In the genomic region with DNA sequence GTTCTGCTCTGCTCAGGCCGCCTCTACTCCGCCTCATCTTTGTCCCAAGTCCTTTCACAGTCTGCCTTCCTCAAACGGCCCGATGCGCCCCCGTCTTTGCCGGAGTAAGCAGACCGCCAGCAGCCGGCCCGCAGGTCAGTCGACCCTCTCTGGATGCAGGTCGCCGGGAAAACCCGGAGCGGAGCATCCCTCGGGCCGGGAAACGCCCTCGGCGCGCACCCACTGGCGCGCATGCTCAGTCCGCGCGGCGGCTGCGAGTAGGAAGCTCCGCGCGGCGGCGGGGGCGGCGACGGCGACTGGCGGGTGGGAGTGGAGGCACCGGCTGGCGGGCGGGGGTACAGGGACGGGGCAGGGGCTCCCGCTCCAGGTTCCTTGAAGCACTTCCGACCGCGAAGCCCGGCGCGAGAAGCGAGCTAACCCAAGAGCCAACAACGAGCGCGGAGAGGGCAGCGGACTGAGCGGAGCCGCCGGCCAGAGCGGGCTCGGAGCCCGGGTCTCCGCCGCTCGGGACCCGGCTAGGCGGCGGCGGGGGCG, we compare ENCODE assay signal across 8 cellular contexts. TPM values are rescaled to one million over a fixed set of nuclear protein-coding genes. Genes with fewer than 3 reads are reported as not detected.
DNase-seq lines count a peak whose midpoint lies in the region; ATAC-seq and TF ChIP-seq lines count a peak whose summit lies in the region.

Gene LRRC1 (plus strand): TSS at position 286 of the 534 bp plus-strand sequence. CDS start 252 bp downstream, outside the sequence.

- peaks cover 10 to 26% of the 10 kb centered on the region in 2 donors for H3K4me1 ChIP-seq in left lung

- peak within 1 kb of the TSS; percentile 67 to 83 for H3K27ac ChIP-seq in left lung

- peak; percentile 81 for ATAC-seq in GM18907 (IDR thresholded peaks at IDR 0.05; ENCODE audit: unreplicated experiment)
- ATAC-seq in HG03135 (IDR thresholded peaks at IDR 0.05; ENCODE audit: unreplicated experiment) = peak; percentile 69
- peak; percentile 88 for ATAC-seq in left lung

- H3K27me3 ChIP-seq in left lung = peaks cover 0 to 29% of the 10 kb centered on the region in 2 donors

- H3K9me3 ChIP-seq in left lung = no peaks in the 10 kb centered on the region

- no peaks in the 10 kb centered on the region for H3K36me3 ChIP-seq in left lung

- H3K4me3 ChIP-seq in AG10803 (ENCODE audit: low read length) = peak within 1 kb of the TSS; percentile 89
- H3K4me3 ChIP-seq in left lung = peak within 1 kb of the TSS; percentile 77 to 82

- TF ChIP-seq CTCF in AG10803 (conservative IDR thresholded peaks at IDR 0.05; ENCODE audit: low read length) (no peak), left lung (IDR thresholded peaks at IDR 0.05) (no peak)

- DNase-seq in AG10803 (ENCODE audit: low read depth) = peak; percentile 84
- DNase-seq in NCI-H345 (lab: John Stamatoyannopoulos, UW) = peak; percentile 94
- peak; percentile 87 for DNase-seq in activated CD4-positive, alpha-beta T cell treated with anti-CD3 and anti-CD28 coated beads for 48 hours
- peak; percentile 88 for DNase-seq in cortex of kidney (lab: John Stamatoyannopoulos, UW)
- DNase-seq in left lung = peak; percentile 92 to 98
- DNase-seq in stimulated activated CD4-positive, alpha-beta T cell treated with anti-CD3 and anti-CD28 coated beads, Interleukin-2, amount 100 ng/mL, for 4 hours (ENCODE audit: low read depth) = peak; percentile 78

- intact Hi-C loops in left lung (cut with DNase I) = no loop called here

RNA-seq across cellular contexts. Expression of gene LRRC1, which starts in this region (rescaled TPM):
- 10 to 100 TPM; 10.1 to 16.4 TPM for total RNA-seq in left lung

Comparison
In these comparisons a context has a peak if more than half of its experiments do, and no peak if none do; other contexts are left out.
1. Peak in every context shown above with its lines: DNase-seq, ATAC-seq, H3K4me3 ChIP-seq and H3K27ac ChIP-seq.